In genomic region chr20:40073535-40074111, GRCh38 we compare ENCODE assay signal across 1 cellular context.
A peak's percentile ranks its signal among the peaks of the same experiment; 100 is the strongest.
TF ChIP-seq lines count a peak whose summit lies in the region.

No MANE protein-coding gene starts in this region.

TF ChIP-seq in GM23338, 12 proteins besides CTCF, POLR2A, EP300 and RAD21:
- TF ChIP-seq ZNF462 (CRISPR knock-in tag; IDR thresholded peaks at IDR 0.05) (peak; percentile 96), REST (IDR thresholded peaks at IDR 0.05; ENCODE audit: unreplicated experiment) (no peak), CREB1 (CRISPR knock-in tag; IDR thresholded peaks at IDR 0.05; ENCODE audit: low read depth) (no peak), STAT1 (IDR thresholded peaks at IDR 0.05; ENCODE audit: unreplicated experiment) (no peak), ZNF331 (CRISPR knock-in tag; IDR thresholded peaks at IDR 0.05; ENCODE audit: low read depth) (no peak), POLR2AphosphoS5 (IDR thresholded peaks at IDR 0.05; ENCODE audit: low read depth) (no peak), ZNF114 (CRISPR knock-in tag; IDR thresholded peaks at IDR 0.05) (0 out of 2 replicates have a peak, but pooled peaks have one; percentile 49), EZH2phosphoT487 (IDR thresholded peaks at IDR 0.05; ENCODE audit: unreplicated experiment) (no peak), EZH2 (IDR thresholded peaks at IDR 0.05; ENCODE audit: low read depth, unreplicated experiment) (no peak), NANOG (IDR thresholded peaks at IDR 0.05; ENCODE audit: borderline replicate concordance) (no peak), JUNB (IDR thresholded peaks at IDR 0.05; ENCODE audit: unreplicated experiment) (no peak), ETS1 (IDR thresholded peaks at IDR 0.05) (no peak)
TF ChIP-seq in GM23338: peak in this region for 2.
